Comparison of ENCODE assay signal across 16 cellular contexts in genomic region chr15:75195766-75196241, GRCh38.
DNase-seq lines count a peak whose midpoint lies in the region; ATAC-seq and TF ChIP-seq lines count a peak whose summit lies in the region.
"Had no signal": no experiment of that assay in that cellular context is flagged by ENCODE, and none has a peak within 500 bp of the region (broad histone marks: within the 10 kb centered on the region; RNA-seq: fewer than 3 reads in every experiment).

No MANE protein-coding gene starts in this region.

- H3K79me2 ChIP-seq in parathyroid adenoma, result no peaks in the 10 kb centered on the region

- H3K36me3 ChIP-seq in WERI-Rb-1 (no peaks in the 10 kb centered on the region), parathyroid adenoma (ENCODE audit: control insufficient read depth, insufficient read depth, low read length) (no peaks in the 10 kb centered on the region)
- H3K36me3 ChIP-seq: neutrophil, suprapubic skin had no signal

- TF ChIP-seq CTCF in WERI-Rb-1 (IDR thresholded peaks at IDR 0.05; ENCODE audit: low read depth, low read length), result no peak
- no peak for TF ChIP-seq CTCF in parathyroid adenoma (IDR thresholded peaks at IDR 0.05)

- peaks cover 15% of the 10 kb centered on the region for H3K4me1 ChIP-seq in parathyroid adenoma

- no peak overlapping the region for H3K9ac ChIP-seq in parathyroid adenoma
- H3K9ac ChIP-seq: GM23248 had no signal

- no peak for ATAC-seq in HG03521 (IDR thresholded peaks at IDR 0.05; ENCODE audit: unreplicated experiment)
- ATAC-seq: esophagus mucosa had no signal

- H3K9me3 ChIP-seq in WERI-Rb-1 (ENCODE audit: severe bottlenecking) (peaks cover 3% of the 10 kb centered on the region), parathyroid adenoma (ENCODE audit: control insufficient read depth, low read length) (no peaks in the 10 kb centered on the region)
- H3K9me3 ChIP-seq: neutrophil, suprapubic skin had no signal

- H3K4me2 ChIP-seq in parathyroid adenoma (ENCODE audit: low read length), result no peak overlapping the region

- no peaks in the 10 kb centered on the region for H3K27me3 ChIP-seq in WERI-Rb-1 (ENCODE audit: insufficient read depth, low read depth, severe bottlenecking)
- no peaks in the 10 kb centered on the region for H3K27me3 ChIP-seq in parathyroid adenoma (ENCODE audit: control insufficient read depth, insufficient read depth, low read length)
- H3K27me3 ChIP-seq: suprapubic skin had no signal

- DNase-seq in DMS 273 (lab: John Stamatoyannopoulos, UW; ENCODE audit: unreplicated experiment) (peak; percentile 70), DMS 273 treated with DMSO at 0.1 percent for 48 hours (lab: John Stamatoyannopoulos, UW) (no peak), NCI-H2081 (lab: John Stamatoyannopoulos, UW) (peak; percentile 90 to 95), WERI-Rb-1 (no peak), GF-D8 (lab: John Stamatoyannopoulos, UW) (no peak)
- no peak for DNase-seq in stimulated activated CD8-positive, alpha-beta memory T cell treated with anti-CD3 and anti-CD28 coated beads, Interleukin-4, amount 100 ng/mL, for 48 hours
- DNase-seq: amniotic stem cell; CD8-positive, alpha-beta memory T cell; cortex of kidney; GM23248 had no signal

- peak overlapping the region; percentile 81 for H2AFZ ChIP-seq in parathyroid adenoma
- H2AFZ ChIP-seq: GM23248 had no signal

- H3K27ac ChIP-seq in WERI-Rb-1 (peak overlapping the region; percentile 17; the same call in 1 of the 2 replicates), parathyroid adenoma (peak overlapping the region; percentile 94)
- H3K27ac ChIP-seq: 22Rv1, GM23248, neutrophil, suprapubic skin had no signal

- no peak overlapping the region for H3K4me3 ChIP-seq in WERI-Rb-1 (ENCODE audit: low read depth, low read length)
- H3K4me3 ChIP-seq in parathyroid adenoma (ENCODE audit: low read depth, low read length), result no peak overlapping the region
- H3K4me3 ChIP-seq: GM23248, suprapubic skin had no signal

Comparison
In these comparisons a context has a peak if more than half of its experiments do, and no peak if none do; other contexts are left out.
1. DNase-seq: peak in DMS 273 (single experiment) and NCI-H2081 (2 of 2); none in DMS 273 treated with DMSO at 0.1 percent for 48 hours (single experiment), WERI-Rb-1 (single experiment), stimulated activated CD8-positive, alpha-beta memory T cell treated with anti-CD3 and anti-CD28 coated beads, Interleukin-4, amount 100 ng/mL, for 48 hours (single experiment) and GF-D8 (single experiment).